23 cellular contexts compared by ENCODE assay signal in the genomic region with DNA sequence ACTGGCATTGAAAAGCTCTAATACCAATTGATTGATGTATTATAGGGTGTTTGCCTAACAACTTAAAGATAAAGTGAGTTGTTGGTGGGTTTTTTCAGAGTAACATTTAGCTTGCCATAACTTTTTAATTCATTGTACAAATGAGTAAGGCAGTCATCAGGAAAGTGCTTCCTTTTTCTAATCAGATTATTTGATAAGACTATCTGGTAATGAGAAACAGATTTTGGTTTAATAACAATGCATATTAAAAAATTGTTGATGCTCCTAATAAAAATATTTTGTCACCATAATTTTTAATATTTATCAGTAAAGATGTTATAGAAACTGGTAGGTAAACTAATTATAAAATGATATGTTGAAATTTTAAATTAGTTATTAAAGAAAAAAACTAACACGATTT.
"Had no signal": no experiment of that assay in that cellular context is flagged by ENCODE, and none has a peak within 500 bp of the region (broad histone marks: within the 10 kb centered on the region; RNA-seq: fewer than 3 reads in every experiment).

No MANE protein-coding gene starts in this region.

- H3K4me1 Mint-ChIP-seq: stimulated activated naive B cell treated with anti-CD40 and anti-IgM and Interleukin-4, amounts not matched to agents 10 μg/mL and 1 μg/mL and 100 μg/mL, for 72 hours had no signal

- H3K36me3 ChIP-seq: ovary had no signal

- H3K27ac ChIP-seq: left ventricle myocardium inferior, ovary, right atrium auricular region, right lobe of liver, stomach, testis, thyroid gland, transverse colon, upper lobe of left lung, vagina had no signal

- H3K4me1 ChIP-seq: left ventricle myocardium inferior, right atrium auricular region, stomach, testis, transverse colon, upper lobe of left lung, vagina had no signal

- H3K9me3 ChIP-seq: left ventricle myocardium inferior, mucosa of descending colon, ovary, right atrium auricular region, right lobe of liver, stomach, testis, thyroid gland, transverse colon, upper lobe of left lung, vagina had no signal

- H3K27ac Mint-ChIP-seq: natural killer cell treated with Interleukin-12 subunit alpha and Interleukin-12 subunit beta and Interleukin-15 and Interleukin-18, amount 100 ng/mL, for 72 hours; progenitor cell of endocrine pancreas; stimulated activated naive B cell treated with anti-CD40 and anti-IgM and Interleukin-4, amounts not matched to agents 10 μg/mL and 1 μg/mL and 100 μg/mL, for 72 hours had no signal

- ATAC-seq: mucosa of descending colon; naive thymus-derived CD4-positive, alpha-beta T cell; natural killer cell treated with Interleukin-12 subunit alpha and Interleukin-12 subunit beta and Interleukin-15 and Interleukin-18, amount 100 ng/mL, for 72 hours; right lobe of liver; stimulated activated naive B cell treated with anti-CD40 and anti-IgM and Interleukin-4, amounts not matched to agents 10 μg/mL and 1 μg/mL and 100 μg/mL, for 72 hours; stimulated activated naive CD8-positive, alpha-beta T cell treated with anti-CD3 and anti-CD28 coated beads, Interleukin-15, Interleukin-2, amounts not matched to agents 100 U/mL and 50 U/mL, for 24 hours had no signal

- H3K4me3 Mint-ChIP-seq: naive thymus-derived CD4-positive, alpha-beta T cell; natural killer cell treated with Interleukin-12 subunit alpha and Interleukin-12 subunit beta and Interleukin-15 and Interleukin-18, amount 100 ng/mL, for 72 hours; stimulated activated naive B cell treated with anti-CD40 and anti-IgM and Interleukin-4, amounts not matched to agents 10 μg/mL and 1 μg/mL and 100 μg/mL, for 72 hours had no signal

- DNase-seq: hippocampal formation; left ventricle myocardium inferior; midbrain; mucosa of descending colon; naive thymus-derived CD4-positive, alpha-beta T cell; ovary; right lobe of liver; stimulated activated CD4-positive, alpha-beta T cell treated with anti-CD3 and anti-CD28 coated beads, Interleukin-12 subunit alpha, Interleukin-12 subunit beta, amount 100 ng/mL, for 4 hours; stimulated activated CD4-positive, alpha-beta T cell treated with anti-CD3 and anti-CD28 coated beads, Interleukin-15, amount 100 ng/mL, for 24 hours; stimulated activated CD4-positive, alpha-beta T cell treated with anti-CD3 and anti-CD28 coated beads, Interleukin-2, amount 100 ng/mL, for 24 hours; stimulated activated CD4-positive, alpha-beta T cell treated with anti-CD3 and anti-CD28 coated beads, Interleukin-4, amount 100 ng/mL, for 1 hour; stimulated activated naive B cell treated with anti-CD40 and anti-IgM and Interleukin-4, amounts not matched to agents 10 μg/mL and 1 μg/mL and 100 μg/mL, for 72 hours; stimulated activated naive CD8-positive, alpha-beta T cell treated with anti-CD3 and anti-CD28 coated beads, Interleukin-15, Interleukin-2, amounts not matched to agents 100 U/mL and 50 U/mL, for 24 hours; stomach; testis; thyroid gland; transverse colon; upper lobe of left lung had no signal

- H3K9me3 Mint-ChIP-seq: naive thymus-derived CD4-positive, alpha-beta T cell; natural killer cell treated with Interleukin-12 subunit alpha and Interleukin-12 subunit beta and Interleukin-15 and Interleukin-18, amount 100 ng/mL, for 72 hours; stimulated activated naive B cell treated with anti-CD40 and anti-IgM and Interleukin-4, amounts not matched to agents 10 μg/mL and 1 μg/mL and 100 μg/mL, for 72 hours had no signal

- H3K27me3 Mint-ChIP-seq: naive thymus-derived CD4-positive, alpha-beta T cell; natural killer cell treated with Interleukin-12 subunit alpha and Interleukin-12 subunit beta and Interleukin-15 and Interleukin-18, amount 100 ng/mL, for 72 hours; progenitor cell of endocrine pancreas; stimulated activated naive B cell treated with anti-CD40 and anti-IgM and Interleukin-4, amounts not matched to agents 10 μg/mL and 1 μg/mL and 100 μg/mL, for 72 hours had no signal

- H3K27me3 ChIP-seq: ovary, right atrium auricular region, right lobe of liver, stomach, testis, thyroid gland, transverse colon, upper lobe of left lung, vagina had no signal

- H3K4me3 ChIP-seq: left ventricle myocardium inferior, lung, mucosa of descending colon, ovary, right atrium auricular region, right lobe of liver, stomach, testis, thyroid gland, transverse colon, upper lobe of left lung, vagina had no signal
